8 cellular contexts compared by ENCODE assay signal in the genomic region with DNA sequence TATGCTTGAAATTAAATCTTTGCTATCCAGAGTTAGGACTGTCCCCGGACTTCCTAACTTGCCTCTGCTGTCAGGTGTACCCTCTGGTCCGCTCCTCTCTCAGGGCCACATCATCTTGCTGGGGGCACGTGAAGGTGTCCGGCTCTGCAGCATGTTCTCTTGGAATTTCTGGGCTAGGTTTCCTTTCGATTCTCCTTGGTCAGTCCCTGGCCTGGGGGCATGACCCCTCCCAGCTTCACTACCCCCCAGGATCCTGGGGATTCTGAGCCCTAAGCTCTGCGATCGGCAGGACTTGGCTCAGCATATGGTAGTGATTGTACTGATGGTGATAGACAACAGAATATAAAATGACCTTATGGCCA. TPM values are rescaled to one million over a fixed set of nuclear protein-coding genes. Genes with fewer than 3 reads are reported as not detected.
DNase-seq lines count a peak whose midpoint lies in the region; ATAC-seq and TF ChIP-seq lines count a peak whose summit lies in the region.

No MANE protein-coding gene starts in this region.

- intact Hi-C loops in colonic mucosa (cut with DNase I): loop anchor here (10.0 kb wide), 1 partner anchor 75 kb away; no protein-coding TSS in a partner anchor

- H3K27me3 ChIP-seq in BJ (ENCODE audit: control insufficient read depth, insufficient read depth, low read length) (no peaks in the 10 kb centered on the region), Karpas-422 (ENCODE audit: low read length) (no peaks in the 10 kb centered on the region), colonic mucosa (no peaks in the 10 kb centered on the region)

- H3K4me1 ChIP-seq in Karpas-422 (ENCODE audit: low read length) (peaks cover 42% of the 10 kb centered on the region), colonic mucosa (no peaks in the 10 kb centered on the region)

- POLR2A ChIA-PET in BJ (lab: Charles Lee): no interaction called here

- H3K9me3 Mint-ChIP-seq in nephron progenitor cell: no peaks in the 10 kb centered on the region

- H3K36me3 ChIP-seq in BJ (ENCODE audit: control insufficient read depth, insufficient read depth, low read length) (peaks cover 5% of the 10 kb centered on the region), Karpas-422 (ENCODE audit: insufficient read depth, low read length) (peaks cover 3% of the 10 kb centered on the region; the same call in 1 of the 2 replicates), colonic mucosa (no peaks in the 10 kb centered on the region)

- CTCF ChIA-PET in BJ (lab: Yijun Ruan, JAX): interaction anchor here (0.9 to 4.5 kb wide), 3 partner anchors 14 to 263 kb away, joined by 3 to 19 read pairs (median 4); no protein-coding TSS in a partner anchor

- H3K79me2 ChIP-seq in Karpas-422 (ENCODE audit: low read length): no peaks in the 10 kb centered on the region

- no peaks in the 10 kb centered on the region for H3K9me2 ChIP-seq in Karpas-422 (replicated peaks; ENCODE audit: insufficient read depth, low read length)

- ATAC-seq in GM18519 (IDR thresholded peaks at IDR 0.05; ENCODE audit: low FRiP score, unreplicated experiment): no peak
- no peak for ATAC-seq in HG03520 (IDR thresholded peaks at IDR 0.05; ENCODE audit: unreplicated experiment)

- peak overlapping the region; percentile 85 for H3K27ac Mint-ChIP-seq in nephron progenitor cell

- H3K9ac ChIP-seq in Karpas-422 (ENCODE audit: low read length) (peak overlapping the region; percentile 69), colonic mucosa (ENCODE audit: low read depth in 2 of 2, low read length in 2 of 2) (peak overlapping the region; percentile 62 to 82)

- H3K36me3 Mint-ChIP-seq in nephron progenitor cell (ENCODE audit: low read depth): peaks cover 12% of the 10 kb centered on the region

- H3K4me3 Mint-ChIP-seq in nephron progenitor cell: peak overlapping the region; percentile 80

- H3K4me3 ChIP-seq in BJ (ENCODE audit: low read depth, low read length) (peak overlapping the region; percentile 25), Karpas-422 (ENCODE audit: low read length) (peak overlapping the region; percentile 74), colonic mucosa (peak overlapping the region; percentile 33)

- no peaks in the 10 kb centered on the region for H4K20me1 ChIP-seq in Karpas-422 (ENCODE audit: insufficient read depth, low read depth, low read length)

- no peak for TF ChIP-seq CTCF in BJ (IDR thresholded peaks at IDR 0.05; ENCODE audit: insufficient read depth, low read depth, low read length)
- no peak for TF ChIP-seq CTCF in colonic mucosa (IDR thresholded peaks at IDR 0.05)
- no peak for TF ChIP-seq CTCF in nephron progenitor cell (IDR thresholded peaks at IDR 0.05)

- DNase-seq in BJ (ENCODE audit: low read depth): no peak
- no peak for DNase-seq in Karpas-422
- DNase-seq in colonic mucosa: no peak
- DNase-seq in nephron progenitor cell: no peak
- DNase-seq in nucleus accumbens (lab: John Stamatoyannopoulos, UW): no peak
- DNase-seq in NCI-H1092 (lab: John Stamatoyannopoulos, UW): no peak

- H3K4me2 ChIP-seq in Karpas-422 (ENCODE audit: low read depth, low read length, poor library complexity, severe bottlenecking): peak overlapping the region; percentile 93

- H3K27ac ChIP-seq in Karpas-422 (ENCODE audit: low read length) (peak overlapping the region; percentile 50; the same call in 1 of the 2 replicates), colonic mucosa (peak overlapping the region; percentile 68)

- H3K4me1 Mint-ChIP-seq in nephron progenitor cell: peaks cover 53% of the 10 kb centered on the region

- 0 out of 2 replicates have a peak overlapping the region, but pooled peaks have one; percentile 54 for H2AFZ ChIP-seq in Karpas-422 (ENCODE audit: low read length)

- peaks cover 7% of the 10 kb centered on the region for H3K27me3 Mint-ChIP-seq in nephron progenitor cell (ENCODE audit: low read depth, poor library complexity)

- H3K9me3 ChIP-seq in Karpas-422 (ENCODE audit: low read length): no peaks in the 10 kb centered on the region
- no peaks in the 10 kb centered on the region for H3K9me3 ChIP-seq in colonic mucosa

RNA-seq across cellular contexts. Expression of a gene that starts 5.1 kb away (rescaled TPM):
- 159 and 262 TPM in 2 replicates for polyA plus RNA-seq in BJ (2011; rRNA removed)
- polyA minus RNA-seq in BJ (2011; rRNA and poly(A)+ RNA removed): 241 and 253 TPM in 2 replicates
- total RNA-seq in Karpas-422 (2014; rRNA removed; shearing (Covaris generic); ENCODE audit: low replicate concordance): 219 and 234 TPM in 2 replicates
- total RNA-seq in colonic mucosa: 100 to 1,000 TPM; 470 to 592 TPM

RNA-seq across cellular contexts. Expression of a gene that starts 44.3 kb away (rescaled TPM):
- 9.2 and 9.3 TPM in 2 replicates for polyA plus RNA-seq in BJ (2011; rRNA removed)
- polyA minus RNA-seq in BJ (2011; rRNA and poly(A)+ RNA removed): 7.1 and 9.7 TPM in 2 replicates
- total RNA-seq in Karpas-422 (2014; rRNA removed; shearing (Covaris generic); ENCODE audit: low replicate concordance): 38.1 and 38.7 TPM in 2 replicates
- total RNA-seq in colonic mucosa: 1 to 10 TPM; 5.9 to 9.9 TPM
